Comparison of ENCODE assay signal across 9 cellular contexts in genomic region chr11:69994810-69995209, GRCh38.
"Had no signal": no experiment of that assay in that cellular context is flagged by ENCODE, and none has a peak within 500 bp of the region (broad histone marks: within the 10 kb centered on the region; RNA-seq: fewer than 3 reads in every experiment).

No MANE protein-coding gene starts in this region.

- H3K9me3 ChIP-seq: HAP-1 had no signal

- H3K4me1 ChIP-seq: HAP-1 had no signal

- H3K27ac Mint-ChIP-seq: IgD-negative memory B cell had no signal

- H2AFZ ChIP-seq: GM23248 had no signal

- H3K4me3 ChIP-seq: GM23248, HAP-1 had no signal

- DNase-seq: GM23248, GOT3, H7, KBM-7 had no signal

- H3K36me3 ChIP-seq: HAP-1 had no signal

- ATAC-seq: HCT116, HepG2 had no signal

- H3K27ac ChIP-seq: GM23248, HL-60 had no signal

- H3K4me1 Mint-ChIP-seq: IgD-negative memory B cell had no signal
